ENCODE assay signal across 1 cellular context in the genomic region with DNA sequence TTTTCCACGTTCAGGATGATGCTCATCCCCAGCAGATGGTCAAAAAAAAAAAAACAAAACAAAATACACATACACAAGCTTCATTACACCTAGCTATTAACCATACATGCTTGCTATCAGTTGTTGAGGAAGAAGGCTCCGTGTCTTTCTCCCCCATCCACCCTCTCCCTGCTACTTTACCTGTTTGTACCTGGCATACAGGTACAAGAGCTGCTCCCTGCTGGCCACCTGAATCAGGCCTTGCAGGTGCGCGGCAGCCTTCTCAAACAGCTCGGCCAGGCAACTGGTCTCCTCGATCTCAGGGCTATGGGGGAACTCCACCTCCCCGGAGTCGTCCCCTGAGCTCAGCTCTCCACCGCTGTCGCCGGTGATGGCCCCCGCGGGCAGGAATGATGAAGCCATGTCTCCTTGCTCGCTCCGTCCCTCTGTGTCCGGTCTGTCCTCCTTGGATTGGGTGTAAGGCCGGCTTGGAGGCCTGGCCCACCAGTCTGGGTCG.
TF ChIP-seq lines count a peak whose summit lies in the region.

No MANE protein-coding gene starts in this region.

TF ChIP-seq in HCT116, 20 proteins besides CTCF, POLR2A, EP300 and RAD21:
- TF ChIP-seq YY1 (IDR thresholded peaks at IDR 0.05; ENCODE audit: extremely low read depth, insufficient replicate concordance, low read depth, low read length) (peak; percentile 3), EGR1 (IDR thresholded peaks at IDR 0.05; ENCODE audit: low read depth) (no peak)
